In genomic region chr17:66451188-66452149, GRCh38 we compare ENCODE assay signal across 1 cellular context.
A peak's percentile ranks its signal among the peaks of the same experiment; 100 is the strongest.
TF ChIP-seq lines count a peak whose summit lies in the region.

No MANE protein-coding gene starts in this region.

TF ChIP-seq in HepG2, 621 proteins besides CTCF, POLR2A, EP300 and RAD21 (continued from another document and continues in another):
- TF ChIP-seq ZBED4 (CRISPR knock-in tag; IDR thresholded peaks at IDR 0.05; ENCODE audit: borderline replicate concordance) (peak; percentile 54; the same call in 1 of the 2 replicates), ZZZ3 (CRISPR knock-in tag; IDR thresholded peaks at IDR 0.05; ENCODE audit: borderline replicate concordance) (no peak), ZSCAN21 (CRISPR knock-in tag; IDR thresholded peaks at IDR 0.05; ENCODE audit: borderline replicate concordance) (no peak), NR2C2 (CRISPR knock-in tag; IDR thresholded peaks at IDR 0.05; ENCODE audit: borderline replicate concordance) (no peak), SIN3A (IDR thresholded peaks at IDR 0.05; ENCODE audit: borderline replicate concordance, low read depth, low read length) (no peak), IKZF4 (CRISPR knock-in tag; IDR thresholded peaks at IDR 0.05; ENCODE audit: borderline replicate concordance, low read depth, not compliant biosample characterization) (no peak), SIN3B (IDR thresholded peaks at IDR 0.05; ENCODE audit: low read length) (no peak), CCAR2 (optimal IDR thresholded peaks at IDR 0.05; ENCODE audit: low read depth, low read length) (peak; percentile 76), ZNF282 (IDR thresholded peaks at IDR 0.05; ENCODE audit: partially characterized antibody) (no peak), REXO4 (CRISPR knock-in tag; IDR thresholded peaks at IDR 0.05; ENCODE audit: borderline replicate concordance) (no peak), MTF2 (CRISPR knock-in tag; IDR thresholded peaks at IDR 0.05; ENCODE audit: borderline replicate concordance) (no peak), TOPORS (CRISPR knock-in tag; IDR thresholded peaks at IDR 0.05) (no peak; the same call in 1 of the 2 replicates), ZNF260 (CRISPR knock-in tag; IDR thresholded peaks at IDR 0.05; ENCODE audit: borderline replicate concordance, low read depth) (no peak), ELK4 (CRISPR knock-in tag; IDR thresholded peaks at IDR 0.05; ENCODE audit: borderline replicate concordance) (no peak), ZNF224 (CRISPR knock-in tag; IDR thresholded peaks at IDR 0.05) (no peak), ZNF441 (CRISPR knock-in tag; IDR thresholded peaks at IDR 0.05; ENCODE audit: borderline replicate concordance) (no peak), CENPT (CRISPR knock-in tag; IDR thresholded peaks at IDR 0.05; ENCODE audit: low read depth) (no peak), NFYC (CRISPR knock-in tag; IDR thresholded peaks at IDR 0.05) (no peak), ZNF225 (CRISPR knock-in tag; IDR thresholded peaks at IDR 0.05) (no peak), RXRB (CRISPR knock-in tag; IDR thresholded peaks at IDR 0.05; ENCODE audit: borderline replicate concordance) (peak; percentile 69; the same call in 1 of the 2 replicates), ARID3A (IDR thresholded peaks at IDR 0.05; ENCODE audit: low read depth, low read length) (peak; percentile 80), ZFP90 (CRISPR knock-in tag; IDR thresholded peaks at IDR 0.05; ENCODE audit: borderline replicate concordance) (no peak), SYNCRIP (IDR thresholded peaks at IDR 0.05; ENCODE audit: insufficient read depth, low read depth, low read length) (no peak), ZNF367 (CRISPR knock-in tag; IDR thresholded peaks at IDR 0.05; ENCODE audit: borderline replicate concordance) (no peak), MTA3 (CRISPR knock-in tag; IDR thresholded peaks at IDR 0.05) (no peak), FOXO1 (CRISPR knock-in tag; IDR thresholded peaks at IDR 0.05) (peak; percentile 69; the same call in 1 of the 2 replicates), TEAD2 (CRISPR knock-in tag; IDR thresholded peaks at IDR 0.05) (no peak), ZNF44 (CRISPR knock-in tag; IDR thresholded peaks at IDR 0.05) (peak; percentile 59; the same call in 1 of the 2 replicates), ZNF7 (CRISPR knock-in tag; IDR thresholded peaks at IDR 0.05) (no peak), DR1 (CRISPR knock-in tag; IDR thresholded peaks at IDR 0.05) (no peak), ZNF143 (CRISPR knock-in tag; IDR thresholded peaks at IDR 0.05) (no peak), HMGXB3 (CRISPR knock-in tag; IDR thresholded peaks at IDR 0.05; ENCODE audit: borderline replicate concordance) (peak; percentile 61; the same call in 1 of the 2 replicates), PBX2 (CRISPR knock-in tag; IDR thresholded peaks at IDR 0.05) (no peak), ZNF253 (CRISPR knock-in tag; IDR thresholded peaks at IDR 0.05; ENCODE audit: borderline replicate concordance) (no peak), HNF4A (CRISPR knock-in tag; IDR thresholded peaks at IDR 0.05) (peak; percentile 95), ETS1 (CRISPR knock-in tag; IDR thresholded peaks at IDR 0.05) (no peak), KIAA2018 (CRISPR knock-in tag; IDR thresholded peaks at IDR 0.05; ENCODE audit: borderline replicate concordance) (no peak), SMARCC2 (IDR thresholded peaks at IDR 0.05) (no peak), PPARG (CRISPR knock-in tag; conservative IDR thresholded peaks at IDR 0.05) (peak; percentile 81), ZNF792 (CRISPR knock-in tag; IDR thresholded peaks at IDR 0.05) (0 out of 2 replicates have a peak, but pooled peaks have one; percentile 47), PHF8 (CRISPR knock-in tag; IDR thresholded peaks at IDR 0.05) (no peak), ZNF616 (CRISPR knock-in tag; IDR thresholded peaks at IDR 0.05; ENCODE audit: low read depth) (no peak), ZFP41 (CRISPR knock-in tag; IDR thresholded peaks at IDR 0.05; ENCODE audit: borderline replicate concordance) (no peak)
